Comparison of ENCODE assay signal across 13 cellular contexts in genomic region chr12:124088232-124088907, GRCh38.
DNase-seq lines count a peak whose midpoint lies in the region; TF ChIP-seq lines count a peak whose summit lies in the region.
"Had no signal": no experiment of that assay in that cellular context is flagged by ENCODE, and none has a peak within 500 bp of the region (broad histone marks: within the 10 kb centered on the region; RNA-seq: fewer than 3 reads in every experiment).

No MANE protein-coding gene starts in this region.

- H3K27ac ChIP-seq in HEK293 (ENCODE audit: extremely low read depth, low read depth, low read length) (peak overlapping the region; percentile 52; the same call in 1 of the 2 replicates), hepatocyte (peak overlapping the region; percentile 83), stomach (peak overlapping the region in 3 of 5 donors; percentile 5 to 42 (median 8))

- H3K4me2 ChIP-seq in hepatocyte: peak overlapping the region; percentile 44

- TF ChIP-seq EP300 in stomach (IDR thresholded peaks at IDR 0.05): no peak

- POLR2A ChIA-PET in HEK293 (lab: Yijun Ruan, JAX): no interaction called here

- CTCF ChIA-PET in HEK293 (lab: Yijun Ruan, JAX): interaction anchor here (1.0 to 1.2 kb wide), 2 partner anchors 51 to 57 kb away, joined by 3 to 5 read pairs; no protein-coding TSS in a partner anchor

- peak; percentile 67 for DNase-seq in NCI-H69 (lab: John Stamatoyannopoulos, UW)
- peak; percentile 35 for DNase-seq in hepatocyte (ENCODE audit: low spot score)
- no peak for DNase-seq in stomach
- DNase-seq in amniotic stem cell (lab: John Stamatoyannopoulos, UW): no peak
- DNase-seq in erythroblast (lab: John Stamatoyannopoulos, UW): no peak
- DNase-seq in AG20443 (ENCODE audit: low spot score): no peak
- DNase-seq: CD8-positive, alpha-beta memory T cell; EL; H7; Kasumi-1; NCI-H510A treated with DMSO at 0.1 percent for 48 hours had no signal

- no peak overlapping the region for H2AFZ ChIP-seq in hepatocyte

- no peak for TF ChIP-seq POLR2A in stomach (IDR thresholded peaks at IDR 0.05)
- no peak for TF ChIP-seq POLR2A in erythroblast (IDR thresholded peaks at IDR 0.05; ENCODE audit: low read length)

- no peaks in the 10 kb centered on the region for H3K9me2 ChIP-seq in hepatocyte (replicated peaks; ENCODE audit: insufficient read depth)

- TF ChIP-seq CTCF in HEK293 (tag by site-specific recombination; IDR thresholded peaks at IDR 0.05) (no peak), hepatocyte (IDR thresholded peaks at IDR 0.05; ENCODE audit: poor library complexity) (no peak), stomach (IDR thresholded peaks at IDR 0.05) (no peak)

- H3K27me3 ChIP-seq in hepatocyte: no peaks in the 10 kb centered on the region
- no peaks in the 10 kb centered on the region for H3K27me3 ChIP-seq in stomach
- H3K27me3 ChIP-seq: BE2C had no signal

- H3K79me2 ChIP-seq in hepatocyte: no peaks in the 10 kb centered on the region

- no peaks in the 10 kb centered on the region for H4K20me1 ChIP-seq in hepatocyte (ENCODE audit: insufficient read depth, poor library complexity, severe bottlenecking)

- no peaks in the 10 kb centered on the region for H3K9me3 ChIP-seq in HEK293 (ENCODE audit: control insufficient read depth, insufficient read depth, low read depth, low read length)
- no peaks in the 10 kb centered on the region for H3K9me3 ChIP-seq in hepatocyte (ENCODE audit: low read depth)
- H3K9me3 ChIP-seq in stomach: no peaks in the 10 kb centered on the region
- H3K9me3 ChIP-seq: BE2C had no signal

- H3K4me3 ChIP-seq in HEK293 (ENCODE audit: low read depth, low read length): no peak overlapping the region
- no peak overlapping the region for H3K4me3 ChIP-seq in hepatocyte
- no peak overlapping the region for H3K4me3 ChIP-seq in stomach

- peaks cover 8% of the 10 kb centered on the region for H3K4me1 ChIP-seq in HEK293 (ENCODE audit: control insufficient read depth, insufficient read depth, low read length)
- H3K4me1 ChIP-seq in hepatocyte (ENCODE audit: insufficient read depth): peaks cover 13% of the 10 kb centered on the region
- peaks cover 6 to 11% (median 7%) of the 10 kb centered on the region in 4 donors for H3K4me1 ChIP-seq in stomach

- H3K36me3 ChIP-seq in HEK293 (ENCODE audit: control insufficient read depth in 2 of 2, insufficient read depth in 1 of 2, low read length in 2 of 2) (no peaks in the 10 kb centered on the region), hepatocyte (replicated peaks; ENCODE audit: insufficient read depth, low read depth) (no peaks in the 10 kb centered on the region), stomach (no peaks in the 10 kb centered on the region)
- H3K36me3 ChIP-seq: BE2C had no signal

- intact Hi-C loops in stomach (cut with DNase I; ENCODE audit: low total_unique reads): no loop called here

- WGBS in hepatocyte (ENCODE audit: low lambda C conversion rate, missing lambda C conversion rate): 54% methylated on average over 16 of the region's 16 CpGs
- WGBS in stomach, 5 donors: 63 to 76% (median 70%) methylated on average over 16 of the region's 16 CpGs

TF ChIP-seq in HEK293, 187 proteins besides CTCF, POLR2A, EP300 and RAD21:
- TF ChIP-seq ZNF121 (tag by site-specific recombination; IDR thresholded peaks at IDR 0.05): no peak
- TF ChIP-seq KLF7 (tag by site-specific recombination; IDR thresholded peaks at IDR 0.05; ENCODE audit: borderline replicate concordance): no peak
- TF ChIP-seq ZSCAN5A (tag by site-specific recombination; IDR thresholded peaks at IDR 0.05): no peak
- TF ChIP-seq ZSCAN30 (tag by site-specific recombination; IDR thresholded peaks at IDR 0.05): peak; percentile 43; the same call in 1 of the 2 replicates
- no peak for TF ChIP-seq ZNF16 (tag by site-specific recombination; IDR thresholded peaks at IDR 0.05; ENCODE audit: low read depth)
- TF ChIP-seq PRDM10 (tag by site-specific recombination; IDR thresholded peaks at IDR 0.05): no peak

Comparison
In these comparisons a context has a peak if more than half of its experiments do, and no peak if none do; other contexts are left out.
1. H3K27ac ChIP-seq: peak in every context shown above with its lines; median percentile 83 in hepatocyte; 52 in HEK293; 8 in stomach.
2. DNase-seq: peak in NCI-H69 (single experiment) and hepatocyte (single experiment); none in stomach (single experiment), amniotic stem cell (single experiment), erythroblast (0 of 2) and AG20443 (single experiment).